ENCODE assay signal across 22 cellular contexts in the genomic region with DNA sequence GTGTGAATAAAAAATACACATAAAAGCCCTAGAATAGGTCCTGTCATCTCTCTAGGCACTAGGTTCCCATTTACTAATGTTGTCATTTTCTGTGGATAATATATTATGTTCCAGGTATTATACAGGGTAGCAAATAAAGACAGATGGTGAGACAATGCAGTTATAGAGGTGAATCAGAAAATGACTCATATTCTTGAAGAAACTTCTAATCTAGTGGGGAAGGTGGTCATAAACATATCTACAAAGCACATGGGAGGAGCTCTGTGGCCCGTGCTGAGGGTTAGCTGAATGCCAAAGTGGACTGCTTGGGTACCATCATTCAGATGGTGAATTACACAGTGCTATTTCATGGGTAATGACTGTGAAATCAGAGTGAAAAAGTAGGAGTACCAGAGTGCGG.
DNase-seq lines count a peak whose midpoint lies in the region; ATAC-seq and TF ChIP-seq lines count a peak whose summit lies in the region.
"Had no signal": no experiment of that assay in that cellular context is flagged by ENCODE, and none has a peak within 500 bp of the region (broad histone marks: within the 10 kb centered on the region; RNA-seq: fewer than 3 reads in every experiment).

No MANE protein-coding gene starts in this region.

- TF ChIP-seq CTCF in mammary epithelial cell (conservative IDR thresholded peaks at IDR 0.05 in 1 of 2, IDR thresholded peaks at IDR 0.05 in 1 of 2; ENCODE audit: extremely low read depth in 1 of 2, insufficient read depth in 1 of 2, low read depth in 1 of 2, low read length in 2 of 2) (no peak), MCF 10A (IDR thresholded peaks at IDR 0.05; ENCODE audit: unreplicated experiment) (no peak)

- H3K23ac ChIP-seq in mesenchymal stem cell (ENCODE audit: low read length in 2 of 2): no peak overlapping the region

- no peak overlapping the region for H2AFZ ChIP-seq in mammary epithelial cell (ENCODE audit: low read depth, low read length)
- no peak overlapping the region for H2AFZ ChIP-seq in mesenchymal stem cell (ENCODE audit: low read depth, low read length)

- H4K20me1 ChIP-seq in mammary epithelial cell (ENCODE audit: insufficient read depth, low read length): no peaks in the 10 kb centered on the region

- DNase-seq in mammary epithelial cell (peak; percentile 19), MCF 10A (ENCODE audit: unreplicated experiment) (no peak), NCI-H226 (peak; percentile 1), amniotic epithelial cell (ENCODE audit: low read depth) (peak; percentile 25), NCI-H1048 (lab: John Stamatoyannopoulos, UW) (no peak), hepatic stellate cell (ENCODE audit: low spot score) (no peak), mesenchymal stem cell (no peak)
- DNase-seq: BE2C, DND-41, GDM1, GOT3, Karpas-422, MG63, NCI-H1417 treated with DMSO at 0.1 percent for 48 hours, NCI-H2227 treated with DMSO at 0.1 percent for 48 hours, NCI-H526, Peyer's patch, Right ventricle myocardium superior had no signal

- CTCF ChIA-PET in mammary epithelial cell (lab: Charles Lee; ENCODE audit: low non-redundant PET): no interaction called here
- CTCF ChIA-PET in MCF 10A (lab: Yijun Ruan, JAX): no interaction called here

- H3K4me3 Mint-ChIP-seq in MCF 10A (ENCODE audit: unreplicated experiment): no peak overlapping the region
- H3K4me3 Mint-ChIP-seq: IgD-negative memory B cell; T-helper 1 cell treated with Interleukin-12 subunit alpha and Interleukin-12 subunit beta and Interleukin-4 antibody, amounts not matched to agents 30 μg/mL and 1 μg/mL, for 36 hours had no signal

- no peaks in the 10 kb centered on the region for H3K36me3 ChIP-seq in mammary epithelial cell (ENCODE audit: insufficient read depth, low read length)
- no peaks in the 10 kb centered on the region for H3K36me3 ChIP-seq in mesenchymal stem cell (ENCODE audit: control insufficient read depth in 1 of 2, insufficient read depth in 2 of 2, low read depth in 1 of 2, low read length in 2 of 2)
- H3K36me3 ChIP-seq: BE2C, MG63, Peyer's patch had no signal

- H3K27ac ChIP-seq in mammary epithelial cell (ENCODE audit: insufficient read depth, low read depth, low read length): no peak overlapping the region
- no peak overlapping the region for H3K27ac ChIP-seq in mesenchymal stem cell (ENCODE audit: low read length, poor library complexity, severe bottlenecking)
- H3K27ac ChIP-seq: Peyer's patch had no signal

- H3K27me3 Mint-ChIP-seq in MCF 10A (ENCODE audit: insufficient read depth, unreplicated experiment): peaks cover 23% of the 10 kb centered on the region
- H3K27me3 Mint-ChIP-seq: IgD-negative memory B cell had no signal

- H3K79me2 ChIP-seq in mammary epithelial cell (ENCODE audit: insufficient read depth, low read length): no peaks in the 10 kb centered on the region

- H3K9me3 Mint-ChIP-seq in MCF 10A (ENCODE audit: unreplicated experiment): no peaks in the 10 kb centered on the region
- H3K9me3 Mint-ChIP-seq: T-helper 1 cell treated with Interleukin-12 subunit alpha and Interleukin-12 subunit beta and Interleukin-4 antibody, amounts not matched to agents 30 μg/mL and 1 μg/mL, for 36 hours had no signal

- H2BK15ac ChIP-seq in mesenchymal stem cell (ENCODE audit: low read depth, poor library complexity, severe bottlenecking): no peak overlapping the region

- intact Hi-C loops in mammary epithelial cell (cut with micrococcal nuclease): no loop called here
- intact Hi-C loops in MCF 10A (cut with micrococcal nuclease): no loop called here

- H3K4me1 ChIP-seq in mammary epithelial cell (ENCODE audit: insufficient read depth, low read length) (peaks cover 13% of the 10 kb centered on the region), mesenchymal stem cell (ENCODE audit: control insufficient read depth, insufficient read depth, low read depth, low read length) (no peaks in the 10 kb centered on the region)
- H3K4me1 ChIP-seq: BE2C, Peyer's patch had no signal

- H4K91ac ChIP-seq in mesenchymal stem cell (ENCODE audit: low read length): no peak overlapping the region

- in situ Hi-C loops in mammary epithelial cell (cut with MboI; ENCODE audit: low sequenced_read_pairs in 2 of 2): no loop called here

- no peak overlapping the region for H2BK120ac ChIP-seq in mesenchymal stem cell (ENCODE audit: low read depth, low read length)

- H3K27me3 ChIP-seq in mammary epithelial cell (ENCODE audit: insufficient read depth, low read length): no peaks in the 10 kb centered on the region
- no peaks in the 10 kb centered on the region for H3K27me3 ChIP-seq in mesenchymal stem cell (ENCODE audit: control insufficient read depth in 1 of 2, insufficient read depth in 1 of 2, low read length in 2 of 2)
- H3K27me3 ChIP-seq: BE2C, MG63, Peyer's patch had no signal

- no peak overlapping the region for H2BK5ac ChIP-seq in mesenchymal stem cell (ENCODE audit: low read depth, low read length, poor library complexity, severe bottlenecking)

- ATAC-seq in GM21619 (IDR thresholded peaks at IDR 0.05; ENCODE audit: unreplicated experiment): no peak
- ATAC-seq: HCT116 had no signal

- H3K27ac Mint-ChIP-seq in MCF 10A (ENCODE audit: low read depth, unreplicated experiment): no peak overlapping the region
- H3K27ac Mint-ChIP-seq: IgD-negative memory B cell; T-helper 1 cell treated with Interleukin-12 subunit alpha and Interleukin-12 subunit beta and Interleukin-4 antibody, amounts not matched to agents 30 μg/mL and 1 μg/mL, for 36 hours had no signal

- no peak overlapping the region for H4K8ac ChIP-seq in mesenchymal stem cell (ENCODE audit: low read length)

- dilution Hi-C loops in mammary epithelial cell (cut with HindIII; ENCODE audit: low sequenced_read_pairs): no loop called here

- H3K4me3 ChIP-seq in mammary epithelial cell (replicated peaks in 1 of 3; ENCODE audit: insufficient read depth in 1 of 3, low read depth in 2 of 3, low read length in 3 of 3): no peak overlapping the region
- H3K4me3 ChIP-seq in mesenchymal stem cell (ENCODE audit: insufficient read depth in 1 of 2, low read depth in 1 of 2, low read length in 2 of 2): no peak overlapping the region
- H3K4me3 ChIP-seq: MG63, Peyer's patch had no signal

- H3K4me1 Mint-ChIP-seq in MCF 10A (ENCODE audit: insufficient read depth, unreplicated experiment): no peaks in the 10 kb centered on the region
- H3K4me1 Mint-ChIP-seq: IgD-negative memory B cell had no signal

- H3K9ac ChIP-seq in mammary epithelial cell (ENCODE audit: insufficient read depth, low read length): no peak overlapping the region
- H3K9ac ChIP-seq in mesenchymal stem cell (ENCODE audit: low read length): no peak overlapping the region

- 46% methylated on average over 2 of the region's 2 CpGs for WGBS in mammary epithelial cell (ENCODE audit: low coverage, missing lambda C conversion rate)
- 83% methylated on average over 2 of the region's 2 CpGs for WGBS in mesenchymal stem cell

- no peaks in the 10 kb centered on the region for H3K79me1 ChIP-seq in mesenchymal stem cell (replicated peaks; ENCODE audit: low read length, poor library complexity, severe bottlenecking)

- BruUV-seq in mammary epithelial cell (replicated peaks; lab: Mats Ljungman, UMichigan): no TSS peak
- no TSS peak for BruUV-seq in MCF 10A (replicated peaks; lab: Mats Ljungman, UMichigan)

- no peak overlapping the region for H2BK12ac ChIP-seq in mesenchymal stem cell (ENCODE audit: low read length in 2 of 2)

- H3K9me3 ChIP-seq in mammary epithelial cell (replicated peaks; ENCODE audit: insufficient read depth, low read length) (no peaks in the 10 kb centered on the region), mesenchymal stem cell (ENCODE audit: control insufficient read depth, low read length) (no peaks in the 10 kb centered on the region)
- H3K9me3 ChIP-seq: BE2C, MG63, Peyer's patch had no signal

- POLR2A ChIA-PET in MCF 10A (lab: Yijun Ruan, JAX): no interaction called here

- H3K14ac ChIP-seq in mesenchymal stem cell (ENCODE audit: low read length in 2 of 2): no peak overlapping the region

- no peak overlapping the region for H3K4ac ChIP-seq in mesenchymal stem cell (ENCODE audit: low read depth in 1 of 2, low read length in 2 of 2)

- no peak overlapping the region for H3K18ac ChIP-seq in mesenchymal stem cell (ENCODE audit: low read depth in 1 of 2, low read length in 2 of 2)

- no peak overlapping the region for H2AK5ac ChIP-seq in mesenchymal stem cell (ENCODE audit: low read length, severe bottlenecking)

- no peaks in the 10 kb centered on the region for H3K36me3 Mint-ChIP-seq in MCF 10A (ENCODE audit: insufficient read depth, unreplicated experiment)
- H3K36me3 Mint-ChIP-seq: IgD-negative memory B cell had no signal

- no peak overlapping the region for H3K4me2 ChIP-seq in mammary epithelial cell (ENCODE audit: insufficient read depth, low read depth, low read length)
- H3K4me2 ChIP-seq in mesenchymal stem cell (ENCODE audit: low read length, poor library complexity, severe bottlenecking): no peak overlapping the region

Comparison
In these comparisons a context has a peak if more than half of its experiments do, and no peak if none do; other contexts are left out.
1. DNase-seq: peak in mammary epithelial cell (single experiment), NCI-H226 (single experiment) and amniotic epithelial cell (single experiment); none in MCF 10A (single experiment), NCI-H1048 (single experiment), hepatic stellate cell (single experiment) and mesenchymal stem cell (single experiment).